Comparison of ENCODE assay signal across 13 cellular contexts in genomic region chr3:177068967-177069366, GRCh38.
"Had no signal": no experiment of that assay in that cellular context is flagged by ENCODE, and none has a peak within 500 bp of the region (broad histone marks: within the 10 kb centered on the region; RNA-seq: fewer than 3 reads in every experiment).

No MANE protein-coding gene starts in this region.

- H2AFZ ChIP-seq: hepatocyte, parathyroid adenoma had no signal

- ATAC-seq: esophagus mucosa; mucosa of descending colon; naive thymus-derived CD4-positive, alpha-beta T cell; stimulated activated effector memory CD8-positive, alpha-beta T cell treated with anti-CD3 and anti-CD28 coated beads, Interleukin-12 subunit alpha, Interleukin-12 subunit beta, amount 100 ng/mL, for 72 hours had no signal

- H3K27ac Mint-ChIP-seq: activated CD4-positive, alpha-beta memory T cell treated with anti-CD3 and anti-CD28 coated beads, Interleukin-2, amount 10 ng/mL, durations not matched to agents 7 days and 5 days had no signal

- H3K36me3 ChIP-seq: neutrophil, thyroid gland had no signal

- H3K4me2 ChIP-seq: hepatocyte had no signal

- H3K27me3 ChIP-seq: dorsolateral prefrontal cortex, hepatocyte, neutrophil, thyroid gland had no signal

- H3K9me3 Mint-ChIP-seq: activated CD4-positive, alpha-beta memory T cell treated with anti-CD3 and anti-CD28 coated beads, Interleukin-2, amount 10 ng/mL, durations not matched to agents 7 days and 5 days; stimulated activated effector memory CD8-positive, alpha-beta T cell treated with anti-CD3 and anti-CD28 coated beads, Interleukin-12 subunit alpha, Interleukin-12 subunit beta, amount 100 ng/mL, for 72 hours had no signal

- H3K9ac ChIP-seq: parathyroid adenoma had no signal

- H3K4me3 ChIP-seq: dorsolateral prefrontal cortex, hepatocyte, mucosa of descending colon, thyroid gland had no signal

- H3K27ac ChIP-seq: dorsolateral prefrontal cortex, hepatocyte, neutrophil, parathyroid adenoma, thyroid gland had no signal

- H3K27me3 Mint-ChIP-seq: activated CD4-positive, alpha-beta memory T cell treated with anti-CD3 and anti-CD28 coated beads, Interleukin-2, amount 10 ng/mL, durations not matched to agents 7 days and 5 days; naive thymus-derived CD4-positive, alpha-beta T cell had no signal

- H3K9me3 ChIP-seq: mucosa of descending colon, neutrophil, thyroid gland had no signal

- DNase-seq: activated CD4-positive, alpha-beta memory T cell treated with anti-CD3 and anti-CD28 coated beads, Interleukin-2, amount 10 ng/mL, durations not matched to agents 7 days and 5 days; activated CD4-positive, alpha-beta T cell treated with anti-CD3 and anti-CD28 coated beads for 4 hours; activated CD8-positive, alpha-beta memory T cell treated with anti-CD3 and anti-CD28 coated beads, Interleukin-2, amount 50 U/mL, for 4 hours; dorsolateral prefrontal cortex; islet precursor cell; mucosa of descending colon; naive thymus-derived CD4-positive, alpha-beta T cell; thyroid gland had no signal

- H3K4me3 Mint-ChIP-seq: activated CD4-positive, alpha-beta memory T cell treated with anti-CD3 and anti-CD28 coated beads, Interleukin-2, amount 10 ng/mL, durations not matched to agents 7 days and 5 days; stimulated activated effector memory CD8-positive, alpha-beta T cell treated with anti-CD3 and anti-CD28 coated beads, Interleukin-12 subunit alpha, Interleukin-12 subunit beta, amount 100 ng/mL, for 72 hours had no signal
